In genomic region chr7:52161483-52161882, GRCh38 we compare ENCODE assay signal across 28 cellular contexts.
"Had no signal": no experiment of that assay in that cellular context is flagged by ENCODE, and none has a peak within 500 bp of the region (broad histone marks: within the 10 kb centered on the region; RNA-seq: fewer than 3 reads in every experiment).

No MANE protein-coding gene starts in this region.

- H3K27me3 ChIP-seq: colonic mucosa, dorsolateral prefrontal cortex, esophagus muscularis mucosa, esophagus squamous epithelium, foreskin keratinocyte, gastrocnemius medialis, gastroesophageal sphincter, heart left ventricle, heart right ventricle had no signal

- DNase-seq: colonic mucosa; cortex of kidney; dermis blood vessel endothelial cell; dorsolateral prefrontal cortex; effector CD4-positive, alpha-beta T cell; effector CD8-positive, alpha-beta T cell; effector memory CD4-positive, alpha-beta T cell; effector memory CD8-positive, alpha-beta T cell; endodermal cell; erythroblast; esophagus squamous epithelium; foreskin fibroblast; foreskin keratinocyte; foreskin melanocyte; gastrocnemius medialis; glutamatergic neuron; head of caudate nucleus; heart left ventricle; heart right ventricle had no signal

- H3K36me3 ChIP-seq: colonic mucosa, esophagus muscularis mucosa, esophagus squamous epithelium, gastrocnemius medialis, gastroesophageal sphincter, heart left ventricle, heart right ventricle had no signal

- H3K9me3 ChIP-seq: colonic mucosa, esophagus muscularis mucosa, esophagus squamous epithelium, gastrocnemius medialis, gastroesophageal sphincter had no signal

- H3K4me3 ChIP-seq: colonic mucosa, coronary artery, dorsolateral prefrontal cortex, esophagus muscularis mucosa, esophagus squamous epithelium, gastrocnemius medialis, gastroesophageal sphincter, heart left ventricle, heart right ventricle had no signal

- ATAC-seq: effector memory CD8-positive, alpha-beta T cell; esophagus mucosa; foreskin keratinocyte; gastrocnemius medialis; gastroesophageal sphincter; heart left ventricle; heart right ventricle had no signal

- H3K27ac ChIP-seq: colonic mucosa, coronary artery, dorsolateral prefrontal cortex, epithelial cell of prostate, esophagus muscularis mucosa, esophagus squamous epithelium, foreskin keratinocyte, gastrocnemius medialis, gastroesophageal sphincter, heart left ventricle, heart right ventricle had no signal

- H3K4me1 ChIP-seq: colonic mucosa, esophagus muscularis mucosa, esophagus squamous epithelium, foreskin keratinocyte, gastrocnemius medialis, gastroesophageal sphincter, heart left ventricle, heart right ventricle had no signal

- FAIRE-seq: colon, endometrium, endothelial cell of umbilical vein, frontal cortex had no signal
